ENCODE assay signal across 12 cellular contexts in the genomic region with DNA sequence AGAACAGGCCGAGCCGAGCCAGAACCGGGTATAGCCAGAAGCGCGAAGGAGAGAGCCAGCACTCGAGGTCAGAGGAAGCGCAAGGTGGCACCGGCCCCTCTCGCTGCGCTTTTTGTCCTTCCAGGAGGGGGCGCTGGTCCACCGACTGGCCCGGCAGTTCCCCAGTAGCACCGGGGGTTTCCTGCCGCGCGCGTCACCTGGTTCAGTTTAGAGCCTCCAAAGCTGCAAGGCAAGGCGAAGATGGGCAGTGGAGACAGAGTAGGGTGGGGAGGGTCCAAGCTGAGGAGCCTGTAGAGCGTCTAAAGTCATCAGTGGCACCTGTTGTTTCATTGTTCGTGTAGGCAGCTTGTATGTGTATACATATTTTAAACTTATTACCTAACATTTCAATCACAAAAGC. TPM values are rescaled to one million over a fixed set of nuclear protein-coding genes. Genes with fewer than 3 reads are reported as not detected.
A peak's percentile ranks its signal among the peaks of the same experiment; 100 is the strongest.
DNase-seq lines count a peak whose midpoint lies in the region; ATAC-seq and TF ChIP-seq lines count a peak whose summit lies in the region.
"Had no signal": no experiment of that assay in that cellular context is flagged by ENCODE, and none has a peak within 500 bp of the region (broad histone marks: within the 10 kb centered on the region; RNA-seq: fewer than 3 reads in every experiment).

No MANE protein-coding gene starts in this region.

- H3K9me3 ChIP-seq in heart right ventricle (no peaks in the 10 kb centered on the region), hepatocyte (ENCODE audit: low read depth) (no peaks in the 10 kb centered on the region)

- H3K36me3 Mint-ChIP-seq in activated CD4-positive, alpha-beta T cell treated with anti-CD3 and anti-CD28 coated beads, Interleukin-2, amount 10 ng/mL, durations not matched to agents 24 days and 14 days (ENCODE audit: low read depth) = no peaks in the 10 kb centered on the region
- H3K36me3 Mint-ChIP-seq in type B pancreatic cell = no peaks in the 10 kb centered on the region

- H3K4me1 ChIP-seq in heart right ventricle (peaks cover 0 to 18% (median 10%) of the 10 kb centered on the region in 9 donors), hepatocyte (ENCODE audit: insufficient read depth) (peaks cover 6% of the 10 kb centered on the region)

- H3K4me3 Mint-ChIP-seq in activated CD4-positive, alpha-beta T cell treated with anti-CD3 and anti-CD28 coated beads, Interleukin-2, amount 10 ng/mL, durations not matched to agents 24 days and 14 days = no peak overlapping the region
- no peak overlapping the region for H3K4me3 Mint-ChIP-seq in type B pancreatic cell
- H3K4me3 Mint-ChIP-seq: effector memory CD8-positive, alpha-beta T cell had no signal

- 62 to 66% methylated on average over 21 of the region's 21 CpGs for WGBS in heart right ventricle, 2 donors
- 75% methylated on average over 17 of the region's 21 CpGs for WGBS in hepatocyte (ENCODE audit: low lambda C conversion rate, missing lambda C conversion rate)

- H3K4me2 ChIP-seq in hepatocyte = no peak overlapping the region

- H3K9me3 Mint-ChIP-seq in activated CD4-positive, alpha-beta T cell treated with anti-CD3 and anti-CD28 coated beads, Interleukin-2, amount 10 ng/mL, durations not matched to agents 24 days and 14 days = no peaks in the 10 kb centered on the region
- H3K9me3 Mint-ChIP-seq in type B pancreatic cell = no peaks in the 10 kb centered on the region
- H3K9me3 Mint-ChIP-seq: effector memory CD8-positive, alpha-beta T cell had no signal

- POLR2A ChIA-PET in RWPE1 (lab: Yijun Ruan, JAX; ENCODE audit: low non-redundant PET) = no interaction called here

- H3K27me3 ChIP-seq in heart right ventricle (peaks cover 0 to 4% (median 0%) of the 10 kb centered on the region in 7 donors), hepatocyte (no peaks in the 10 kb centered on the region)

- no peaks in the 10 kb centered on the region for H3K27me3 Mint-ChIP-seq in activated CD4-positive, alpha-beta T cell treated with anti-CD3 and anti-CD28 coated beads, Interleukin-2, amount 10 ng/mL, durations not matched to agents 24 days and 14 days
- no peaks in the 10 kb centered on the region for H3K27me3 Mint-ChIP-seq in type B pancreatic cell

- H4K20me1 ChIP-seq in hepatocyte (ENCODE audit: insufficient read depth, poor library complexity, severe bottlenecking) = no peaks in the 10 kb centered on the region

- DNase-seq in heart right ventricle = no peak
- no peak for DNase-seq in cardiac septum (ENCODE audit: low spot score)
- DNase-seq in activated CD4-positive, alpha-beta T cell treated with anti-CD3 and anti-CD28 coated beads, Interleukin-2, amount 10 ng/mL, durations not matched to agents 24 days and 14 days = peak; percentile 80
- no peak for DNase-seq in hepatocyte (ENCODE audit: low spot score)
- peak; percentile 58 for DNase-seq in type B pancreatic cell (ENCODE audit: extremely low spot score, unreplicated experiment)
- no peak for DNase-seq in effector CD4-positive, alpha-beta T cell
- no peak for DNase-seq in RWPE1 (ENCODE audit: low spot score)
- DNase-seq in DMS 273 (lab: John Stamatoyannopoulos, UW; ENCODE audit: unreplicated experiment) = no peak
- DNase-seq: effector memory CD8-positive, alpha-beta T cell; NCI-H146 had no signal

- no peaks in the 10 kb centered on the region for H3K36me3 ChIP-seq in heart right ventricle
- H3K36me3 ChIP-seq in hepatocyte (replicated peaks; ENCODE audit: insufficient read depth, low read depth) = no peaks in the 10 kb centered on the region

- intact Hi-C loops in heart right ventricle (cut with DNase I) = loop anchor here in 7 of 10 donors (2.0 to 10.0 kb wide), 10 partner anchors 55 to 688 kb away; a partner anchor contains a TSS
- intact Hi-C loops in cardiac septum (cut with DNase I) = loop anchor here (5.0 to 10.0 kb wide), 3 partner anchors 60 to 360 kb away; no protein-coding TSS in a partner anchor
- intact Hi-C loops in activated CD4-positive, alpha-beta T cell treated with anti-CD3 and anti-CD28 coated beads, Interleukin-2, amount 10 ng/mL, durations not matched to agents 24 days and 14 days (cut with micrococcal nuclease) = loop anchor here (1.0 kb wide), 1 partner anchor 354 kb away; no protein-coding TSS in a partner anchor

- no peak for ATAC-seq in heart right ventricle
- ATAC-seq: effector memory CD8-positive, alpha-beta T cell had no signal

- CTCF ChIA-PET in RWPE1 (lab: Yijun Ruan, JAX) = interaction anchor here (0.6 to 1.1 kb wide), 6 partner anchors 18 to 1105 kb away, joined by 3 to 10 read pairs (median 3); no protein-coding TSS in a partner anchor

- H3K79me2 ChIP-seq in hepatocyte = no peaks in the 10 kb centered on the region

- no peak overlapping the region for H3K4me3 ChIP-seq in heart right ventricle
- H3K4me3 ChIP-seq in hepatocyte = no peak overlapping the region

- no peak overlapping the region for H3K27ac Mint-ChIP-seq in activated CD4-positive, alpha-beta T cell treated with anti-CD3 and anti-CD28 coated beads, Interleukin-2, amount 10 ng/mL, durations not matched to agents 24 days and 14 days
- H3K27ac Mint-ChIP-seq in type B pancreatic cell = no peak overlapping the region
- H3K27ac Mint-ChIP-seq: effector memory CD8-positive, alpha-beta T cell had no signal

- TF ChIP-seq CTCF in heart right ventricle (IDR thresholded peaks at IDR 0.05) (peak in 7 of 9 donors; percentile 9 to 49 (median 29)), hepatocyte (IDR thresholded peaks at IDR 0.05; ENCODE audit: poor library complexity) (peak; percentile 27), type B pancreatic cell (conservative IDR thresholded peaks at IDR 0.05) (peak; percentile 57), RWPE1 (conservative IDR thresholded peaks at IDR 0.05; ENCODE audit: low read depth) (no peak)

- no peaks in the 10 kb centered on the region for H3K4me1 Mint-ChIP-seq in activated CD4-positive, alpha-beta T cell treated with anti-CD3 and anti-CD28 coated beads, Interleukin-2, amount 10 ng/mL, durations not matched to agents 24 days and 14 days
- H3K4me1 Mint-ChIP-seq in type B pancreatic cell (ENCODE audit: unreplicated experiment) = peaks cover 33% of the 10 kb centered on the region

- no peaks in the 10 kb centered on the region for H3K9me2 ChIP-seq in hepatocyte (replicated peaks; ENCODE audit: insufficient read depth)

- no peak overlapping the region for H3K27ac ChIP-seq in heart right ventricle
- no peak overlapping the region for H3K27ac ChIP-seq in hepatocyte
- H3K27ac ChIP-seq in RWPE1 = no peak overlapping the region

- no peak overlapping the region for H2AFZ ChIP-seq in hepatocyte

RNA-seq across cellular contexts. Expression of a gene that starts 7.6 kb away (rescaled TPM):
- total RNA-seq in heart right ventricle (under 1 TPM in 3 of 10 donors, not detected in 7; 0.12 to 0.26 (median 0.15) TPM), cardiac septum (not detected), hepatocyte (0.12 TPM in 1 of 2 replicates, not detected in the other), type B pancreatic cell (ENCODE audit: low replicate concordance) (0.38 and 0.94 TPM in 2 replicates)
- polyA plus RNA-seq in heart right ventricle (under 1 TPM in 1 of 2 donors, not detected in 1; 0.04 TPM), hepatocyte (0.36 and 0.40 TPM in 2 replicates)
- total RNA-seq in activated CD4-positive, alpha-beta T cell treated with anti-CD3 and anti-CD28 coated beads, Interleukin-2, amount 10 ng/mL, durations not matched to agents 24 days and 14 days = not detected in 2 replicates
- total RNA-seq: H4; T-helper 2 cell treated with Interferon-gamma antibody and Interleukin-4, amounts not matched to agents 100 ng/mL and 5 ng/mL, for 36 hours had no signal

Comparison
In these comparisons a context has a peak if more than half of its experiments do, and no peak if none do; other contexts are left out.
1. DNase-seq: peak in activated CD4-positive, alpha-beta T cell treated with anti-CD3 and anti-CD28 coated beads, Interleukin-2, amount 10 ng/mL, durations not matched to agents 24 days and 14 days (single experiment) and type B pancreatic cell (single experiment); none in heart right ventricle (0 of 2), cardiac septum (single experiment), hepatocyte (single experiment), effector CD4-positive, alpha-beta T cell (single experiment), RWPE1 (single experiment) and DMS 273 (single experiment).